7 cellular contexts compared by ENCODE assay signal in the genomic region with DNA sequence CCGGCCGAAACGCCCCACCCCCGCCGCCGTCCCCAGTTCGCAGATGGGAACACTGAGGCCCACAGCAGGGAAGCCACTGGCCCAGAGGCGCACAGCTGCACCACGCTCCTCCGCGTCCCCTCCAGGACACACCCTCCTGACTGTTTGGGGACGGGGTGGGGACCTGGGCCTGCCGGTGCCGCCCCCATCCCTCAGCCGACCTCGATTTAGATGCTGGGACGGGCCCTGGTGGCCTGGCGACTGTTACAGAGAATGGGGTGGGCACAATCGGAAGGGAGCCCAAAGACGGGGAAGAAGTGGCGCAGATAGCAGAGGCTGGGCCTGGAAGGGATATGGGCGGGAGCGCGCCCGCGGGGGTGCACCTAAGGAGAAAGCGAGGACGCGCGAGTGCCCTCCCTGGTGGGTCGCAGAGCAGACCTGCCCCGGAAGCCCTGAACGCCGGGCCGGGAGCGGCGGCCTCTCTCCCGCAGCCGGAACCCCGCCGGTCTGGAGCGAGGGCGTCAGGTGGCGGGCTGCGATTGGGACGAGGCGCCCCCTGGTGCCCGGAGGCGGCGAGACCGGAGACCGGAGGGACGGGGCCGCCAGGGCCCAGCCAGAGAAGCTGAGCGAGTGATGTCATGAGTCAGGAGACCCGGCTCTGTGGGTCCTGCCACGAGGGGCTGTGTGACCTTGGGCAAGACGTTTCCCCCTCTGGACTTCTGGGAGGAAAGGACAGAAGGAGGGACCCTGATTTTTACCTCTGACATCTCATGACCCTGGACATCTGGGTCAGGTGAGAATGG.
A peak's percentile ranks its signal among the peaks of the same experiment; 100 is the strongest.
DNase-seq lines count a peak whose midpoint lies in the region; ATAC-seq, FAIRE-seq and TF ChIP-seq lines count a peak whose summit lies in the region.

No MANE protein-coding gene starts in this region.

- DNase-seq in NCI-H1105 (lab: John Stamatoyannopoulos, UW): peak; percentile 25
- DNase-seq in UCSD-AML1 (lab: John Stamatoyannopoulos, UW; ENCODE audit: unreplicated experiment): peak; percentile 89
- peak; percentile 77 for DNase-seq in MCF 10A (ENCODE audit: unreplicated experiment)
- DNase-seq in iPS-NIHi7 (ENCODE audit: extremely low spot score): peak; percentile 95
- peak; percentile 78 for DNase-seq in small intestine

- 0 to 1% (median 1%) methylated on average over 48 to 58 of the region's 58 CpGs for WGBS in small intestine, 3 donors

- peak overlapping the region; percentile 69 to 81 for H3K4me3 ChIP-seq in small intestine (ENCODE audit: low read depth in 1 of 2, low read length in 2 of 2)

- H3K4me1 Mint-ChIP-seq in MCF 10A (ENCODE audit: insufficient read depth, unreplicated experiment): no peaks in the 10 kb centered on the region

- peak; percentile 71 for TF ChIP-seq CTCF in MCF 10A (IDR thresholded peaks at IDR 0.05; ENCODE audit: unreplicated experiment)

- BruUV-seq in MCF 10A (replicated peaks; lab: Mats Ljungman, UMichigan): no TSS peak

- no peaks in the 10 kb centered on the region for H3K27me3 ChIP-seq in small intestine (ENCODE audit: control insufficient read depth in 2 of 2, insufficient read depth in 2 of 2, low read length in 2 of 2)

- H3K36me3 ChIP-seq in small intestine (ENCODE audit: control insufficient read depth in 2 of 2, insufficient read depth in 2 of 2, low read length in 2 of 2): no peaks in the 10 kb centered on the region

- H3K36me3 Mint-ChIP-seq in MCF 10A (ENCODE audit: insufficient read depth, unreplicated experiment): no peaks in the 10 kb centered on the region

- POLR2A ChIA-PET in MCF 10A (lab: Yijun Ruan, JAX): interaction anchor here (0.5 to 1.5 kb wide), 8 partner anchors 11 to 457 kb away, joined by 3 to 5 read pairs (median 4); no protein-coding TSS in a partner anchor

- peak; percentile 43 for TF ChIP-seq POLR2A in GM15510 (IDR thresholded peaks at IDR 0.05; ENCODE audit: borderline replicate concordance, extremely low read depth, insufficient read length)

- H3K27ac ChIP-seq in small intestine (ENCODE audit: low read depth in 1 of 2, low read length in 1 of 2): peak overlapping the region; percentile 65 to 89

- intact Hi-C loops in MCF 10A (cut with micrococcal nuclease): loop anchor here (1.0 kb wide), 1 partner anchor 126 kb away; no protein-coding TSS in a partner anchor

- H3K27ac Mint-ChIP-seq in MCF 10A (ENCODE audit: low read depth, unreplicated experiment): no peak overlapping the region

- H3K9me3 ChIP-seq in small intestine (ENCODE audit: control insufficient read depth, low read depth): no peaks in the 10 kb centered on the region

- no peaks in the 10 kb centered on the region for H3K9me3 Mint-ChIP-seq in MCF 10A (ENCODE audit: unreplicated experiment)

- CTCF ChIA-PET in MCF 10A (lab: Yijun Ruan, JAX): interaction anchor here (0.6 to 4.1 kb wide), 15 partner anchors 10 to 1866 kb away, joined by 3 to 22 read pairs (median 3); no protein-coding TSS in a partner anchor

- FAIRE-seq in small intestine (lab: Jason Lieb, UNC): no peak

- peak overlapping the region; percentile 90 for H3K4me3 Mint-ChIP-seq in MCF 10A (ENCODE audit: unreplicated experiment)

- no peaks in the 10 kb centered on the region for H3K27me3 Mint-ChIP-seq in MCF 10A (ENCODE audit: insufficient read depth, unreplicated experiment)

- ATAC-seq in HG02623 (IDR thresholded peaks at IDR 0.05; ENCODE audit: unreplicated experiment): peak; percentile 69

- H3K4me1 ChIP-seq in small intestine (ENCODE audit: control insufficient read depth in 2 of 2, insufficient read depth in 1 of 2, low read depth in 1 of 2, low read length in 1 of 2): peaks cover 5% of the 10 kb centered on the region in 2 donors

Comparison
In these comparisons a context has a peak if more than half of its experiments do, and no peak if none do; other contexts are left out.
1. Peak in every context shown above with its lines: DNase-seq, ATAC-seq, H3K4me3 ChIP-seq and H3K27ac ChIP-seq.
2. DNase-seq: peak in every context shown above with its lines; median percentile 95 in iPS-NIHi7; 89 in UCSD-AML1; 78 in small intestine; 77 in MCF 10A; 25 in NCI-H1105.